Comparison of ENCODE assay signal across 1 cellular context in the genomic region with DNA sequence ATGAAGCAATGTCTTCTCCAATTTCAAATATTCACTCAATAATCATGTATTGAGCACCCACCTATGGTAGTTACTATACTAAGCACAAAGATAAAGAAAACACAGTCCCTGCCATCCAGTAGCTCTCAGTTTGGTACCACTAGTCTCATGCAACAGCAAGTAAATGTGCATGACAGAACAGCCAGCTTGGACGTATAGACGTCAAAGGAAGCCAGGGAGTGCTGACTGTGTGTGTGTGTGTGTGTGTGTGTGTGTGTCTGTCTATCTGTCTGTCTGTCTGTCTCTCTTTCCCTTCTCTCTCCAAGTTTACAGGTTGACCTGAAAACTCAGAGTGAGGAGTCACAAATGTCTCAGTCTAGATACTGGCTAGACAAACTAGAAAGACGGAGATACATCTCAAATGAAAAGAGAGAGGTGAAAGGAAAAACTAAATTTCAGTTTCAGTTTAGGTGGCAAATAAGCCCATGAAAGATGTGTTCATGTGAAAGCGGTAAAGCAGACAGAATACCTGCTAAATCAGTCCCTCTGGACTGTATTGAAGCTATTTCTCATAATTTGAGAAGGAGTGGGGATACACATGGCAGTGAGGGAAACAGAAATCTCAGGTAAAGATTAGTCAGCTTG.
TF ChIP-seq lines count a peak whose summit lies in the region.

No MANE protein-coding gene starts in this region.

TF ChIP-seq in GM12878, 131 proteins besides CTCF, POLR2A, EP300 and RAD21 (continued from another document):
- peak; percentile 66; the same call in 1 of the 2 replicates for TF ChIP-seq NBN (IDR thresholded peaks at IDR 0.05)
- TF ChIP-seq IKZF2 (IDR thresholded peaks at IDR 0.05) = peak; percentile 42 to 51; a peak in 2 of 4 replicates
- TF ChIP-seq, protein P1, sequence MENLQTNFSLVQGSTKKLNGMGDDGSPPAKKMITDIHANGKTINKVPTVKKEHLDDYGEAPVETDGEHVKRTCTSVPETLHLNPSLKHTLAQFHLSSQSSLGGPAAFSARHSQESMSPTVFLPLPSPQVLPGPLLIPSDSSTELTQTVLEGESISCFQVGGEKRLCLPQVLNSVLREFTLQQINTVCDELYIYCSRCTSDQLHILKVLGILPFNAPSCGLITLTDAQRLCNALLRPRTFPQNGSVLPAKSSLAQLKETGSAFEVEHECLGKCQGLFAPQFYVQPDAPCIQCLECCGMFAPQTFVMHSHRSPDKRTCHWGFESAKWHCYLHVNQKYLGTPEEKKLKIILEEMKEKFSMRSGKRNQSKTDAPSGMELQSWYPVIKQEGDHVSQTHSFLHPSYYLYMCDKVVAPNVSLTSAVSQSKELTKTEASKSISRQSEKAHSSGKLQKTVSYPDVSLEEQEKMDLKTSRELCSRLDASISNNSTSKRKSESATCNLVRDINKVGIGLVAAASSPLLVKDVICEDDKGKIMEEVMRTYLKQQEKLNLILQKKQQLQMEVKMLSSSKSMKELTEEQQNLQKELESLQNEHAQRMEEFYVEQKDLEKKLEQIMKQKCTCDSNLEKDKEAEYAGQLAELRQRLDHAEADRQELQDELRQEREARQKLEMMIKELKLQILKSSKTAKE (IDR thresholded peaks at IDR 0.05; ENCODE audit: low read depth, poor library complexity, severe bottlenecking) = peak; percentile 41
- TF ChIP-seq IKZF1 (conservative IDR thresholded peaks at IDR 0.05) = peak; percentile 34; the same call in 1 of the 2 replicates
- TF ChIP-seq RUNX3 (IDR thresholded peaks at IDR 0.05; ENCODE audit: low read length) = no peak
- no peak for TF ChIP-seq BHLHE40 (IDR thresholded peaks at IDR 0.05; ENCODE audit: borderline replicate concordance in 1 of 2, low read depth in 2 of 2, low read length in 1 of 2)
- no peak for TF ChIP-seq CREB1 (IDR thresholded peaks at IDR 0.05; ENCODE audit: low read depth)
- no peak for TF ChIP-seq IRF4 (IDR thresholded peaks at IDR 0.05; ENCODE audit: low read depth, low read length)
- TF ChIP-seq, protein P2, sequence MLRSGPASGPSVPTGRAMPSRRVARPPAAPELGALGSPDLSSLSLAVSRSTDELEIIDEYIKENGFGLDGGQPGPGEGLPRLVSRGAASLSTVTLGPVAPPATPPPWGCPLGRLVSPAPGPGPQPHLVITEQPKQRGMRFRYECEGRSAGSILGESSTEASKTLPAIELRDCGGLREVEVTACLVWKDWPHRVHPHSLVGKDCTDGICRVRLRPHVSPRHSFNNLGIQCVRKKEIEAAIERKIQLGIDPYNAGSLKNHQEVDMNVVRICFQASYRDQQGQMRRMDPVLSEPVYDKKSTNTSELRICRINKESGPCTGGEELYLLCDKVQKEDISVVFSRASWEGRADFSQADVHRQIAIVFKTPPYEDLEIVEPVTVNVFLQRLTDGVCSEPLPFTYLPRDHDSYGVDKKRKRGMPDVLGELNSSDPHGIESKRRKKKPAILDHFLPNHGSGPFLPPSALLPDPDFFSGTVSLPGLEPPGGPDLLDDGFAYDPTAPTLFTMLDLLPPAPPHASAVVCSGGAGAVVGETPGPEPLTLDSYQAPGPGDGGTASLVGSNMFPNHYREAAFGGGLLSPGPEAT (IDR thresholded peaks at IDR 0.05; ENCODE audit: low read depth) = peak; percentile 40; the same call in 1 of the 2 replicates
- TF ChIP-seq MTA2 (IDR thresholded peaks at IDR 0.05; ENCODE audit: low read depth) = peak; percentile 42; the same call in 1 of the 2 replicates
- TF ChIP-seq, protein P3, sequence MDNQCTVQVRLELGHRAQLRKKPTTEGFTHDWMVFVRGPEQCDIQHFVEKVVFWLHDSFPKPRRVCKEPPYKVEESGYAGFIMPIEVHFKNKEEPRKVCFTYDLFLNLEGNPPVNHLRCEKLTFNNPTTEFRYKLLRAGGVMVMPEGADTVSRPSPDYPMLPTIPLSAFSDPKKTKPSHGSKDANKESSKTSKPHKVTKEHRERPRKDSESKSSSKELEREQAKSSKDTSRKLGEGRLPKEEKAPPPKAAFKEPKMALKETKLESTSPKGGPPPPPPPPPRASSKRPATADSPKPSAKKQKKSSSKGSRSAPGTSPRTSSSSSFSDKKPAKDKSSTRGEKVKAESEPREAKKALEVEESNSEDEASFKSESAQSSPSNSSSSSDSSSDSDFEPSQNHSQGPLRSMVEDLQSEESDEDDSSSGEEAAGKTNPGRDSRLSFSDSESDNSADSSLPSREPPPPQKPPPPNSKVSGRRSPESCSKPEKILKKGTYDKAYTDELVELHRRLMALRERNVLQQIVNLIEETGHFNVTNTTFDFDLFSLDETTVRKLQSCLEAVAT (IDR thresholded peaks at IDR 0.05) = peak; percentile 55
- peak; percentile 56 for TF ChIP-seq MEF2B (IDR thresholded peaks at IDR 0.05; ENCODE audit: partially characterized antibody, poor library complexity, severe bottlenecking)
- no peak for TF ChIP-seq EGR1 (IDR thresholded peaks at IDR 0.05; ENCODE audit: borderline replicate concordance in 1 of 2, low read depth in 2 of 2, low read length in 2 of 2)
